ENCODE assay signal across 25 cellular contexts in genomic region chr2:43725711-43726246, GRCh38. TPM values are rescaled to one million over a fixed set of nuclear protein-coding genes. Genes with fewer than 3 reads are reported as not detected.
"Had no signal": no experiment of that assay in that cellular context is flagged by ENCODE, and none has a peak within 500 bp of the region (broad histone marks: within the 10 kb centered on the region; RNA-seq: fewer than 3 reads in every experiment).

No MANE protein-coding gene starts in this region.

- H3K4me1 Mint-ChIP-seq: natural killer cell; stimulated activated naive B cell treated with anti-CD40 and anti-IgM and Interleukin-4, amounts not matched to agents 10 μg/mL and 1 μg/mL and 100 μg/mL, for 72 hours had no signal

- H3K9me3 Mint-ChIP-seq: activated CD4-positive, alpha-beta memory T cell treated with anti-CD3 and anti-CD28 coated beads for 36 hours; activated naive CD8-positive, alpha-beta T cell treated with anti-CD3 and anti-CD28 coated beads, Interleukin-2, amount 50 U/mL, for 24 hours; natural killer cell; stimulated activated naive B cell treated with anti-CD40 and anti-IgM and Interleukin-4, amounts not matched to agents 10 μg/mL and 1 μg/mL and 100 μg/mL, for 72 hours had no signal

- H3K9me3 ChIP-seq: body of pancreas, left lung, vagina had no signal

- H3K27me3 ChIP-seq: body of pancreas, left lung, vagina had no signal

- H3K27ac ChIP-seq: body of pancreas, vagina had no signal

- H3K36me3 Mint-ChIP-seq: activated CD4-positive, alpha-beta memory T cell treated with anti-CD3 and anti-CD28 coated beads for 36 hours; natural killer cell; stimulated activated naive B cell treated with anti-CD40 and anti-IgM and Interleukin-4, amounts not matched to agents 10 μg/mL and 1 μg/mL and 100 μg/mL, for 72 hours had no signal

- ATAC-seq: activated naive CD8-positive, alpha-beta T cell treated with anti-CD3 and anti-CD28 coated beads, Interleukin-2, amount 50 U/mL, for 24 hours; body of pancreas; esophagus mucosa; left lung; natural killer cell; sciatic nerve; stimulated activated naive B cell treated with anti-CD40 and anti-IgM and Interleukin-4, amounts not matched to agents 10 μg/mL and 1 μg/mL and 100 μg/mL, for 72 hours; T-helper 17 cell had no signal

- FAIRE-seq: endothelial cell of umbilical vein, small intestine had no signal

- H3K4me1 ChIP-seq: body of pancreas, left lung, vagina had no signal

- DNase-seq: activated CD4-positive, alpha-beta memory T cell treated with anti-CD3 and anti-CD28 coated beads for 36 hours; activated CD4-positive, alpha-beta T cell treated with anti-CD3 and anti-CD28 coated beads for 48 hours; activated effector memory CD4-positive, alpha-beta T cell treated with Interleukin-2 at 50 U/mL for 16 hours; activated naive CD4-positive, alpha-beta T cell treated with anti-CD3 and anti-CD28 coated beads, Interleukin-2, amount 50 U/mL, for 16 hours; activated naive CD8-positive, alpha-beta T cell treated with anti-CD3 and anti-CD28 coated beads, Interleukin-2, amount 50 U/mL, for 24 hours; activated T-cell treated with anti-CD3 and anti-CD28 coated beads, Interleukin-2, amount 50 U/mL, for 48 hours; body of pancreas; central memory CD4-positive, alpha-beta T cell; effector memory CD4-positive, alpha-beta T cell; foreskin melanocyte; hippocampal formation; kidney glomerular epithelial cell; left lung; natural killer cell; stimulated activated CD4-positive, alpha-beta T cell treated with anti-CD3 and anti-CD28 coated beads, Interleukin-15, amount 100 ng/mL, for 24 hours; stimulated activated naive B cell treated with anti-CD40 and anti-IgM and Interleukin-4, amounts not matched to agents 10 μg/mL and 1 μg/mL and 100 μg/mL, for 72 hours; T-helper 17 cell; trophoblast cell had no signal

- H3K27ac Mint-ChIP-seq: activated CD4-positive, alpha-beta memory T cell treated with anti-CD3 and anti-CD28 coated beads for 36 hours; activated naive CD8-positive, alpha-beta T cell treated with anti-CD3 and anti-CD28 coated beads, Interleukin-2, amount 50 U/mL, for 24 hours; natural killer cell; stimulated activated naive B cell treated with anti-CD40 and anti-IgM and Interleukin-4, amounts not matched to agents 10 μg/mL and 1 μg/mL and 100 μg/mL, for 72 hours; T-helper 17 cell had no signal

- H3K4me3 ChIP-seq: body of pancreas, left lung, lung, vagina had no signal

- H3K27me3 Mint-ChIP-seq: activated CD4-positive, alpha-beta memory T cell treated with anti-CD3 and anti-CD28 coated beads for 36 hours had no signal

- H3K4me3 Mint-ChIP-seq: activated CD4-positive, alpha-beta memory T cell treated with anti-CD3 and anti-CD28 coated beads for 36 hours; activated naive CD8-positive, alpha-beta T cell treated with anti-CD3 and anti-CD28 coated beads, Interleukin-2, amount 50 U/mL, for 24 hours; natural killer cell; stimulated activated naive B cell treated with anti-CD40 and anti-IgM and Interleukin-4, amounts not matched to agents 10 μg/mL and 1 μg/mL and 100 μg/mL, for 72 hours; T-helper 17 cell had no signal

- H3K36me3 ChIP-seq: vagina had no signal

RNA-seq across cellular contexts. Expression of gene C1GALT1C1L, which starts 49.5 kb away (rescaled TPM):
- total RNA-seq: activated CD4-positive, alpha-beta memory T cell treated with anti-CD3 and anti-CD28 coated beads for 36 hours; natural killer cell; T-helper 17 cell; temporal lobe had no signal
